1 cellular context compared by ENCODE assay signal in genomic region chr4:103098331-103098730, GRCh38.
TF ChIP-seq lines count a peak whose summit lies in the region.

No MANE protein-coding gene starts in this region.

TF ChIP-seq in GM23338, 12 proteins besides CTCF, POLR2A, EP300 and RAD21 (continued from another document):
- TF ChIP-seq ETS1 (IDR thresholded peaks at IDR 0.05) (no peak), EZH2 (IDR thresholded peaks at IDR 0.05; ENCODE audit: low read depth, unreplicated experiment) (no peak), CREB1 (CRISPR knock-in tag; IDR thresholded peaks at IDR 0.05; ENCODE audit: low read depth) (no peak), ZNF331 (CRISPR knock-in tag; IDR thresholded peaks at IDR 0.05; ENCODE audit: low read depth) (no peak), JUNB (IDR thresholded peaks at IDR 0.05; ENCODE audit: unreplicated experiment) (no peak), REST (IDR thresholded peaks at IDR 0.05; ENCODE audit: unreplicated experiment) (no peak), POLR2AphosphoS5 (IDR thresholded peaks at IDR 0.05; ENCODE audit: low read depth) (no peak), NANOG (IDR thresholded peaks at IDR 0.05; ENCODE audit: borderline replicate concordance) (no peak), STAT1 (IDR thresholded peaks at IDR 0.05; ENCODE audit: unreplicated experiment) (no peak)
